ENCODE assay signal across 26 cellular contexts in the genomic region with DNA sequence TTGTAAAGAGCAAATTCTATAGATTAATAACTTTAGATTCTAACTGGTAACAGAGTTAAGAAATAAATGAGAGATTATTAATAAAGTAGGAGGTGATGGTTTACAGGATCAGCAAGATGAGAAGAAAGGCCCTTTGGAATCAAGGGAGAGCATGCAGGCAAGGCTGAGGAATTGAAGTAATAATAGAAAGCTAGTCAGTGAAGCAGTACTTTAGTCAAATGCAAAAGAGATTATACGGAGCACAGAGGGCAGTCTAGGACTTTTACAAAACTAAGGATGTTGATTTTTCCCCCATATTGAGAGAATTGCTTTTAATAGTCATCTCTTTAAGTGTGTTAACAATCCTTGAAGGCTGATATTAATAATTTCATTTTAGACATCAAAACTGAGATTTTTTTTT.
"Had no signal": no experiment of that assay in that cellular context is flagged by ENCODE, and none has a peak within 500 bp of the region (broad histone marks: within the 10 kb centered on the region; RNA-seq: fewer than 3 reads in every experiment).

No MANE protein-coding gene starts in this region.

- H3K36me3 ChIP-seq: breast epithelium, WERI-Rb-1 had no signal

- ATAC-seq: activated CD4-positive, CD25-positive, alpha-beta regulatory T cell treated with anti-CD3 and anti-CD28 coated beads, Interleukin-2, amount 50 U/mL, for 24 hours; activated CD8-positive, alpha-beta memory T cell treated with anti-CD3 and anti-CD28 coated beads, Interleukin-2, amount 10 ng/mL, durations not matched to agents 7 days and 5 days; PC-3; T-cell had no signal

- H3K27ac ChIP-seq: breast epithelium, WERI-Rb-1 had no signal

- DNase-seq: activated CD4-positive, alpha-beta T cell treated with anti-CD3 and anti-CD28 coated beads for 48 hours; activated CD4-positive, alpha-beta T cell treated with anti-CD3 and anti-CD28 coated beads, Interleukin-2, amount 50 U/mL, for 4 hours; activated CD8-positive, alpha-beta memory T cell treated with anti-CD3 and anti-CD28 coated beads, Interleukin-2, amount 10 ng/mL, durations not matched to agents 7 days and 5 days; activated effector memory CD4-positive, alpha-beta T cell treated with Interleukin-2 at 50 U/mL for 16 hours; activated naive CD4-positive, alpha-beta T cell; activated T-cell treated with anti-CD3 and anti-CD28 coated beads, Interleukin-2, amount 50 U/mL, for 24 hours; aorta; caudate nucleus; KG1; NCI-H1092 treated with DMSO at 0.1 percent for 48 hours; NCI-H1417 treated with DMSO at 0.1 percent for 48 hours; NCI-H1694; NCI-H2029; NCI-H2107; NCI-H345; NCI-H510A; NCI-H526 treated with DMSO at 0.1 percent for 48 hours; NCI-H82; SIG-M5; T-cell; T-helper 2 cell; T1000; WERI-Rb-1 had no signal

- H3K9me3 ChIP-seq: breast epithelium had no signal

- H3K27me3 ChIP-seq: breast epithelium had no signal

- H3K4me1 ChIP-seq: breast epithelium had no signal

- H3K4me3 ChIP-seq: breast epithelium had no signal
